In the genomic region with DNA sequence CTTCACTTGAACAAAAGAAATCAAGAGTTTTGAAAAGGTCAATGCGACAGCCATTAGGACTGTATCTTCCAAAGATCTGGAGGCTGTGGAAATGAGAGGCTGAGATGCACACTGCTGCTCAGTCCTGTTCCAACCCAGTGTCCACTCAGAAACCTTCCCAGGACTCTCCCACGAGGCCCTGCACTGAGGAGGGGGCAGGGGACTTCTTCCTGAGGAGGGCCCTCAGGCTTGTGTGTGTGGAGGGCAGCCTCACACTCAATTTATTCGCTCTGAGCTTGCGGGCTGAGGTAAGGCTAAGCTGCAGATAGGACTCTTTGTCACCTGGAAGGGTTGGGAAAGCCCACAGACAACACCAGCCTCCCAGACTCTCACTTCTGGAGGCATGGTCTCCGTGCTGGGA, we compare ENCODE assay signal across 1 cellular context.
TF ChIP-seq lines count a peak whose summit lies in the region.

No MANE protein-coding gene starts in this region.

TF ChIP-seq in WTC11, 78 proteins besides CTCF, POLR2A, EP300 and RAD21 (continued from another document):
- TF ChIP-seq, protein P1, sequence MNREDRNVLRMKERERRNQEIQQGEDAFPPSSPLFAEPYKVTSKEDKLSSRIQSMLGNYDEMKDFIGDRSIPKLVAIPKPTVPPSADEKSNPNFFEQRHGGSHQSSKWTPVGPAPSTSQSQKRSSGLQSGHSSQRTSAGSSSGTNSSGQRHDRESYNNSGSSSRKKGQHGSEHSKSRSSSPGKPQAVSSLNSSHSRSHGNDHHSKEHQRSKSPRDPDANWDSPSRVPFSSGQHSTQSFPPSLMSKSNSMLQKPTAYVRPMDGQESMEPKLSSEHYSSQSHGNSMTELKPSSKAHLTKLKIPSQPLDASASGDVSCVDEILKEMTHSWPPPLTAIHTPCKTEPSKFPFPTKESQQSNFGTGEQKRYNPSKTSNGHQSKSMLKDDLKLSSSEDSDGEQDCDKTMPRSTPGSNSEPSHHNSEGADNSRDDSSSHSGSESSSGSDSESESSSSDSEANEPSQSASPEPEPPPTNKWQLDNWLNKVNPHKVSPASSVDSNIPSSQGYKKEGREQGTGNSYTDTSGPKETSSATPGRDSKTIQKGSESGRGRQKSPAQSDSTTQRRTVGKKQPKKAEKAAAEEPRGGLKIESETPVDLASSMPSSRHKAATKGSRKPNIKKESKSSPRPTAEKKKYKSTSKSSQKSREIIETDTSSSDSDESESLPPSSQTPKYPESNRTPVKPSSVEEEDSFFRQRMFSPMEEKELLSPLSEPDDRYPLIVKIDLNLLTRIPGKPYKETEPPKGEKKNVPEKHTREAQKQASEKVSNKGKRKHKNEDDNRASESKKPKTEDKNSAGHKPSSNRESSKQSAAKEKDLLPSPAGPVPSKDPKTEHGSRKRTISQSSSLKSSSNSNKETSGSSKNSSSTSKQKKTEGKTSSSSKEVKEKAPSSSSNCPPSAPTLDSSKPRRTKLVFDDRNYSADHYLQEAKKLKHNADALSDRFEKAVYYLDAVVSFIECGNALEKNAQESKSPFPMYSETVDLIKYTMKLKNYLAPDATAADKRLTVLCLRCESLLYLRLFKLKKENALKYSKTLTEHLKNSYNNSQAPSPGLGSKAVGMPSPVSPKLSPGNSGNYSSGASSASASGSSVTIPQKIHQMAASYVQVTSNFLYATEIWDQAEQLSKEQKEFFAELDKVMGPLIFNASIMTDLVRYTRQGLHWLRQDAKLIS (CRISPR knock-in tag; IDR thresholded peaks at IDR 0.05; ENCODE audit: borderline replicate concordance), result no peak
- TF ChIP-seq NFATC4 (CRISPR knock-in tag; IDR thresholded peaks at IDR 0.05) (no peak), HMGA2 (CRISPR knock-in tag; IDR thresholded peaks at IDR 0.05) (no peak), ELF4 (CRISPR knock-in tag; IDR thresholded peaks at IDR 0.05; ENCODE audit: low read depth) (no peak)
- TF ChIP-seq, protein P2, sequence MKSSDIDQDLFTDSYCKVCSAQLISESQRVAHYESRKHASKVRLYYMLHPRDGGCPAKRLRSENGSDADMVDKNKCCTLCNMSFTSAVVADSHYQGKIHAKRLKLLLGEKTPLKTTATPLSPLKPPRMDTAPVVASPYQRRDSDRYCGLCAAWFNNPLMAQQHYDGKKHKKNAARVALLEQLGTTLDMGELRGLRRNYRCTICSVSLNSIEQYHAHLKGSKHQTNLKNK (CRISPR knock-in tag; IDR thresholded peaks at IDR 0.05), result no peak
- TF ChIP-seq, protein P3, sequence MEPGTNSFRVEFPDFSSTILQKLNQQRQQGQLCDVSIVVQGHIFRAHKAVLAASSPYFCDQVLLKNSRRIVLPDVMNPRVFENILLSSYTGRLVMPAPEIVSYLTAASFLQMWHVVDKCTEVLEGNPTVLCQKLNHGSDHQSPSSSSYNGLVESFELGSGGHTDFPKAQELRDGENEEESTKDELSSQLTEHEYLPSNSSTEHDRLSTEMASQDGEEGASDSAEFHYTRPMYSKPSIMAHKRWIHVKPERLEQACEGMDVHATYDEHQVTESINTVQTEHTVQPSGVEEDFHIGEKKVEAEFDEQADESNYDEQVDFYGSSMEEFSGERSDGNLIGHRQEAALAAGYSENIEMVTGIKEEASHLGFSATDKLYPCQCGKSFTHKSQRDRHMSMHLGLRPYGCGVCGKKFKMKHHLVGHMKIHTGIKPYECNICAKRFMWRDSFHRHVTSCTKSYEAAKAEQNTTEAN (CRISPR knock-in tag; IDR thresholded peaks at IDR 0.05), result no peak
- TF ChIP-seq, protein P4, sequence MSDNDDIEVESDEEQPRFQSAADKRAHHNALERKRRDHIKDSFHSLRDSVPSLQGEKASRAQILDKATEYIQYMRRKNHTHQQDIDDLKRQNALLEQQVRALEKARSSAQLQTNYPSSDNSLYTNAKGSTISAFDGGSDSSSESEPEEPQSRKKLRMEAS (CRISPR knock-in tag; IDR thresholded peaks at IDR 0.05), result no peak
